26 cellular contexts compared by ENCODE assay signal in genomic region chr6:1585669-1586049, GRCh38. TPM values are rescaled to one million over a fixed set of nuclear protein-coding genes. Genes with fewer than 3 reads are reported as not detected.
"Had no signal": no experiment of that assay in that cellular context is flagged by ENCODE, and none has a peak within 500 bp of the region (broad histone marks: within the 10 kb centered on the region; RNA-seq: fewer than 3 reads in every experiment).

No MANE protein-coding gene starts in this region.

- H3K4me1 ChIP-seq: neural progenitor cell, pancreas, prostate gland, right lobe of liver, sigmoid colon, stomach, thyroid gland, tibial nerve, upper lobe of right lung, uterus had no signal

- H3K36me3 ChIP-seq: neural progenitor cell, pancreas, prostate gland, right lobe of liver, sigmoid colon, stomach, thoracic aorta, thyroid gland, tibial nerve, upper lobe of right lung, uterus had no signal

- H3K4me3 Mint-ChIP-seq: naive thymus-derived CD4-positive, alpha-beta T cell; natural killer cell; nephron; neural progenitor cell; stimulated activated effector memory CD8-positive, alpha-beta T cell treated with anti-CD3 and anti-CD28 coated beads, Interleukin-12 subunit alpha, Interleukin-12 subunit beta, amount 100 ng/mL, for 72 hours; stimulated activated naive B cell treated with anti-CD40 and anti-IgM and Interleukin-4, amounts not matched to agents 10 μg/mL and 1 μg/mL and 100 μg/mL, for 72 hours; stimulated activated naive CD8-positive, alpha-beta T cell treated with anti-CD3 and anti-CD28 coated beads, Interleukin-15, Interleukin-2, amounts not matched to agents 100 ng/mL and 50 ng/mL, for 24 hours had no signal

- H3K27ac Mint-ChIP-seq: naive thymus-derived CD4-positive, alpha-beta T cell; natural killer cell; nephron; neural progenitor cell; stimulated activated effector memory CD8-positive, alpha-beta T cell treated with anti-CD3 and anti-CD28 coated beads, Interleukin-12 subunit alpha, Interleukin-12 subunit beta, amount 100 ng/mL, for 72 hours; stimulated activated naive B cell treated with anti-CD40 and anti-IgM and Interleukin-4, amounts not matched to agents 10 μg/mL and 1 μg/mL and 100 μg/mL, for 72 hours; stimulated activated naive CD8-positive, alpha-beta T cell treated with anti-CD3 and anti-CD28 coated beads, Interleukin-15, Interleukin-2, amounts not matched to agents 100 ng/mL and 50 ng/mL, for 24 hours had no signal

- H3K9me3 ChIP-seq: pancreas, prostate gland, right lobe of liver, sigmoid colon, stomach, thoracic aorta, thyroid gland, tibial nerve, upper lobe of right lung, uterus had no signal

- H3K4me3 ChIP-seq: neural progenitor cell, pancreas, prostate gland, right lobe of liver, sigmoid colon, stomach, thoracic aorta, thyroid gland, tibial nerve, upper lobe of right lung, uterus had no signal

- H3K27ac ChIP-seq: neural progenitor cell, pancreas, prostate gland, right lobe of liver, sigmoid colon, stomach, thoracic aorta, thyroid gland, tibial nerve, upper lobe of right lung, uterus had no signal

- H3K27me3 ChIP-seq: neural progenitor cell, pancreas, right lobe of liver, sigmoid colon, thyroid gland, upper lobe of right lung, uterus had no signal

- DNase-seq: naive thymus-derived CD4-positive, alpha-beta T cell; natural killer cell; occipital lobe; pancreas; retina; right cardiac atrium; right lobe of liver; sigmoid colon; small intestine; stimulated activated CD4-positive, alpha-beta T cell treated with anti-CD3 and anti-CD28 coated beads, Interleukin-15, amount 100 ng/mL, for 24 hours; stimulated activated CD4-positive, alpha-beta T cell treated with anti-CD3 and anti-CD28 coated beads, Interleukin-2, amount 100 ng/mL, for 48 hours; stimulated activated CD4-positive, alpha-beta T cell treated with anti-CD3 and anti-CD28 coated beads, Interleukin-4, amount 100 ng/mL, for 24 hours; stimulated activated naive B cell treated with anti-CD40 and anti-IgM and Interleukin-4, amounts not matched to agents 10 μg/mL and 1 μg/mL and 100 μg/mL, for 72 hours; stimulated activated naive CD4-positive, alpha-beta T cell treated with Interleukin-2 at 50 U/mL for 16 hours; stomach; thyroid gland; trophoblast cell; upper lobe of right lung; uterus had no signal

- H3K4me1 Mint-ChIP-seq: natural killer cell; nephron; stimulated activated effector memory CD8-positive, alpha-beta T cell treated with anti-CD3 and anti-CD28 coated beads, Interleukin-12 subunit alpha, Interleukin-12 subunit beta, amount 100 ng/mL, for 72 hours; stimulated activated naive B cell treated with anti-CD40 and anti-IgM and Interleukin-4, amounts not matched to agents 10 μg/mL and 1 μg/mL and 100 μg/mL, for 72 hours had no signal

- H3K9me3 Mint-ChIP-seq: naive thymus-derived CD4-positive, alpha-beta T cell; natural killer cell; stimulated activated effector memory CD8-positive, alpha-beta T cell treated with anti-CD3 and anti-CD28 coated beads, Interleukin-12 subunit alpha, Interleukin-12 subunit beta, amount 100 ng/mL, for 72 hours; stimulated activated naive B cell treated with anti-CD40 and anti-IgM and Interleukin-4, amounts not matched to agents 10 μg/mL and 1 μg/mL and 100 μg/mL, for 72 hours; stimulated activated naive CD8-positive, alpha-beta T cell treated with anti-CD3 and anti-CD28 coated beads, Interleukin-15, Interleukin-2, amounts not matched to agents 100 ng/mL and 50 ng/mL, for 24 hours had no signal

- ATAC-seq: naive thymus-derived CD4-positive, alpha-beta T cell; natural killer cell; pancreas; stimulated activated effector memory CD8-positive, alpha-beta T cell treated with anti-CD3 and anti-CD28 coated beads, Interleukin-12 subunit alpha, Interleukin-12 subunit beta, amount 100 ng/mL, for 72 hours; stimulated activated naive B cell treated with anti-CD40 and anti-IgM and Interleukin-4, amounts not matched to agents 10 μg/mL and 1 μg/mL and 100 μg/mL, for 72 hours had no signal

- H3K36me3 Mint-ChIP-seq: naive thymus-derived CD4-positive, alpha-beta T cell; natural killer cell; stimulated activated effector memory CD8-positive, alpha-beta T cell treated with anti-CD3 and anti-CD28 coated beads, Interleukin-12 subunit alpha, Interleukin-12 subunit beta, amount 100 ng/mL, for 72 hours; stimulated activated naive B cell treated with anti-CD40 and anti-IgM and Interleukin-4, amounts not matched to agents 10 μg/mL and 1 μg/mL and 100 μg/mL, for 72 hours had no signal

RNA-seq across cellular contexts. Expression of gene FOXC1, which starts 24.1 kb away (rescaled TPM):
- total RNA-seq: naive thymus-derived CD4-positive, alpha-beta T cell had no signal
